In the genomic region with DNA sequence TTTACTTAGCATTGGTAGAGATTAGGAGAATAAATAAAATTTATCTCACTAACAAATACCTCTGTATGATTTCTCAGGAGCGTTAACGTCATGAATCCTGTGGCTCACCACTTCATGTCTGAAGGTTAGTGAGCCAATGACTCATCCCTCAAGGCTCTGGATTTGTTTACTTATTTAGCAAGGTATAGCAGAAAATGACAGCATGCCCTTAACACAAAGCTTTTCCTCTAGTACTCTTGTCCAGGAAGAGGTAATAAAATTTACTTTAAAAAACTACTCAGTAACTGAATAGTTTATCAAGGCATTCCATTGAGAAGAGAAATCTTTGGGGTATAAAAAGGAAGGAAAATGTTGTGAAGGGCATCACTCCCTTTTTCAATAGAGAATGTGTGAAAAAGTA, we compare ENCODE assay signal across 2 cellular contexts.
A peak's percentile ranks its signal among the peaks of the same experiment; 100 is the strongest.
TF ChIP-seq lines count a peak whose summit lies in the region.

No MANE protein-coding gene starts in this region.

TF ChIP-seq in HEK293, 187 proteins besides CTCF, POLR2A, EP300 and RAD21 (continued from another document):
- TF ChIP-seq ZNF366 (tag by site-specific recombination; conservative IDR thresholded peaks at IDR 0.05) (peak; percentile 43; the same call in 1 of the 2 replicates), ZNF623 (tag by site-specific recombination; IDR thresholded peaks at IDR 0.05) (no peak), ZNF629 (tag by site-specific recombination; IDR thresholded peaks at IDR 0.05) (peak; percentile 21; the same call in 1 of the 2 replicates), ZNF23 (tag by site-specific recombination; IDR thresholded peaks at IDR 0.05; ENCODE audit: borderline replicate concordance) (no peak), ZNF654 (tag by site-specific recombination; IDR thresholded peaks at IDR 0.05; ENCODE audit: low read depth) (no peak)
- TF ChIP-seq, protein P1, sequence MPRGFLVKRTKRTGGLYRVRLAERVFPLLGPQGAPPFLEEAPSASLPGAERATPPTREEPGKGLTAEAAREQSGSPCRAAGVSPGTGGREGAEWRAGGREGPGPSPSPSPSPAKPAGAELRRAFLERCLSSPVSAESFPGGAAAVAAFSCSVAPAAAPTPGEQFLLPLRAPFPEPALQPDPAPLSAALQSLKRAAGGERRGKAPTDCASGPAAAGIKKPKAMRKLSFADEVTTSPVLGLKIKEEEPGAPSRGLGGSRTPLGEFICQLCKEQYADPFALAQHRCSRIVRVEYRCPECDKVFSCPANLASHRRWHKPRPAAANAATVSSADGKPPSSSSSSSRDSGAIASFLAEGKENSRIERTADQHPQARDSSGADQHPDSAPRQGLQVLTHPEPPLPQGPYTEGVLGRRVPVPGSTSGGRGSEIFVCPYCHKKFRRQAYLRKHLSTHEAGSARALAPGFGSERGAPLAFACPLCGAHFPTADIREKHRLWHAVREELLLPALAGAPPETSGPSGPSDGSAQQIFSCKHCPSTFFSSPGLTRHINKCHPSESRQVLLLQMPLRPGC (tag by site-specific recombination; IDR thresholded peaks at IDR 0.05), result 0 out of 2 replicates have a peak, but pooled peaks have one; percentile 25
- TF ChIP-seq, protein P2, sequence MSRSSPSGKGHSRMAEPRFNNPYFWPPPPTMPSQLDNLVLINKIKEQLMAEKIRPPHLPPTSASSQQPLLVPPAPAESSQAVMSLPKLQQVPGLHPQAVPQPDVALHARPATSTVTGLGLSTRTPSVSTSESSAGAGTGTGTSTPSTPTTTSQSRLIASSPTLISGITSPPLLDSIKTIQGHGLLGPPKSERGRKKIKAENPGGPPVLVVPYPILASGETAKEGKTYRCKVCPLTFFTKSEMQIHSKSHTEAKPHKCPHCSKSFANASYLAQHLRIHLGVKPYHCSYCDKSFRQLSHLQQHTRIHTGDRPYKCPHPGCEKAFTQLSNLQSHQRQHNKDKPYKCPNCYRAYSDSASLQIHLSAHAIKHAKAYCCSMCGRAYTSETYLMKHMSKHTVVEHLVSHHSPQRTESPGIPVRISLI (tag by site-specific recombination; IDR thresholded peaks at IDR 0.05), result peak; percentile 58; the same call in 1 of the 2 replicates
- TF ChIP-seq, protein P3, sequence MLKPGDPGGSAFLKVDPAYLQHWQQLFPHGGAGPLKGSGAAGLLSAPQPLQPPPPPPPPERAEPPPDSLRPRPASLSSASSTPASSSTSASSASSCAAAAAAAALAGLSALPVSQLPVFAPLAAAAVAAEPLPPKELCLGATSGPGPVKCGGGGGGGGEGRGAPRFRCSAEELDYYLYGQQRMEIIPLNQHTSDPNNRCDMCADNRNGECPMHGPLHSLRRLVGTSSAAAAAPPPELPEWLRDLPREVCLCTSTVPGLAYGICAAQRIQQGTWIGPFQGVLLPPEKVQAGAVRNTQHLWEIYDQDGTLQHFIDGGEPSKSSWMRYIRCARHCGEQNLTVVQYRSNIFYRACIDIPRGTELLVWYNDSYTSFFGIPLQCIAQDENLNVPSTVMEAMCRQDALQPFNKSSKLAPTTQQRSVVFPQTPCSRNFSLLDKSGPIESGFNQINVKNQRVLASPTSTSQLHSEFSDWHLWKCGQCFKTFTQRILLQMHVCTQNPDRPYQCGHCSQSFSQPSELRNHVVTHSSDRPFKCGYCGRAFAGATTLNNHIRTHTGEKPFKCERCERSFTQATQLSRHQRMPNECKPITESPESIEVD (tag by site-specific recombination; IDR thresholded peaks at IDR 0.05), result peak; percentile 72

TF ChIP-seq in endothelial cell of umbilical vein, 7 proteins besides CTCF, POLR2A, EP300 and RAD21 (continued from another document):
- no peak for TF ChIP-seq MYC (IDR thresholded peaks at IDR 0.05; ENCODE audit: low read depth, low read length)
- TF ChIP-seq JUN (IDR thresholded peaks at IDR 0.05; ENCODE audit: borderline replicate concordance, insufficient read depth, insufficient read length, low read depth), result peak; percentile 86
- TF ChIP-seq EZH2 (IDR thresholded peaks at IDR 0.05; ENCODE audit: borderline replicate concordance, low read depth, low read length, severe bottlenecking), result no peak
